Comparison of ENCODE assay signal across 9 cellular contexts in the genomic region with DNA sequence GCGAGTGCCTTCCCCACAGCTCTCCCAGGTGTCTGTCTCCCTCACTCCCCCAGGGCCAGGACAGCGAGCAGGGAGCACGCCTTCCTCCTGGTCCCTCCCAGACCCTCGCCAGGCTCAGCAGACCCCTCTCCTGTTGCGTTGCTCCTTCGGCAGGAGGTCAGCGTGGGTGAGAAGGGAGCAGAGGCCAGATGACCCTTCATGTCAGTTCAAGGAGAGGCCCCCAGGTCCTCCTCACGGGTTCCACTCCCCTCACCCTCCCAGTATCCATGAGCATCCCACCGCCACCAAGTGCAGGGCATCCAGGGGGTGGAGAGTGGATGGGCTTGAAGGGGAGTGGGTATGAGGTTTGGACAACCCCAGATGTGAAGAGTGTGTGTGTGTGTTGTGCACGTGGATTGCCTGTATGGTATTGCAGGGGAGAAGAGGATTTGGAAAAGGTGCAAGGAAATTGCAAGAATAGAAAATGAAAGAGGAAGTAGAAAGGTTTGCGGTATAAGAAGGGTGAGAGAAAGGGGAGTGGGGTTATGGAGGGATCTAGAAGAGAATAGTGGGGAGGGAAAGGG. TPM values are rescaled to one million over a fixed set of nuclear protein-coding genes. Genes with fewer than 3 reads are reported as not detected.
A peak's percentile ranks its signal among the peaks of the same experiment; 100 is the strongest.
DNase-seq lines count a peak whose midpoint lies in the region; ATAC-seq and TF ChIP-seq lines count a peak whose summit lies in the region.
"Had no signal": no experiment of that assay in that cellular context is flagged by ENCODE, and none has a peak within 500 bp of the region (broad histone marks: within the 10 kb centered on the region; RNA-seq: fewer than 3 reads in every experiment).

No MANE protein-coding gene starts in this region.

- no peaks in the 10 kb centered on the region for H3K9me3 Mint-ChIP-seq in activated CD4-positive, alpha-beta T cell treated with anti-CD3 and anti-CD28 coated beads for 36 hours (ENCODE audit: low read depth)

- intact Hi-C loops in activated CD4-positive, alpha-beta T cell treated with anti-CD3 and anti-CD28 coated beads for 36 hours (cut with DNase I, micrococcal nuclease): no loop called here

- peaks cover 10% of the 10 kb centered on the region for H3K4me1 Mint-ChIP-seq in activated CD4-positive, alpha-beta T cell treated with anti-CD3 and anti-CD28 coated beads for 36 hours

- H3K4me1 ChIP-seq in stomach smooth muscle (ENCODE audit: control insufficient read depth, insufficient read depth, low read length): peaks cover 54% of the 10 kb centered on the region

- H3K9ac ChIP-seq in stomach smooth muscle (ENCODE audit: low read length in 2 of 2): no peak overlapping the region

- no peak overlapping the region for H3K4me3 ChIP-seq in fibroblast of the aortic adventitia (ENCODE audit: low read depth, low read length)
- H3K4me3 ChIP-seq in stomach smooth muscle (ENCODE audit: low read length in 2 of 2): no peak overlapping the region

- H3K4me3 Mint-ChIP-seq in activated CD4-positive, alpha-beta T cell treated with anti-CD3 and anti-CD28 coated beads for 36 hours: no peak overlapping the region

- H3K36me3 Mint-ChIP-seq in activated CD4-positive, alpha-beta T cell treated with anti-CD3 and anti-CD28 coated beads for 36 hours (ENCODE audit: low read depth): no peaks in the 10 kb centered on the region

- POLR2A ChIA-PET in activated CD4-positive, alpha-beta T cell treated with anti-CD3 and anti-CD28 coated beads for 36 hours (lab: Charles Lee): interaction anchor here (0.6 kb wide), 1 partner anchor 14 kb away, joined by 3 read pairs; no protein-coding TSS in a partner anchor
- POLR2A ChIA-PET in RWPE1 (lab: Yijun Ruan, JAX; ENCODE audit: low non-redundant PET): no interaction called here

- H3K27ac ChIP-seq in RWPE1 (peak overlapping the region; percentile 26; the same call in 1 of the 2 replicates), stomach smooth muscle (ENCODE audit: low read length) (peak overlapping the region; percentile 53)

- no peaks in the 10 kb centered on the region for H3K9me3 ChIP-seq in stomach smooth muscle (ENCODE audit: control insufficient read depth in 2 of 2, low read length in 2 of 2)

- TF ChIP-seq CTCF in RWPE1 (conservative IDR thresholded peaks at IDR 0.05; ENCODE audit: low read depth) (no peak), fibroblast of the aortic adventitia (IDR thresholded peaks at IDR 0.05; ENCODE audit: insufficient read depth, low read length) (no peak)

- no peaks in the 10 kb centered on the region for H3K27me3 ChIP-seq in stomach smooth muscle (ENCODE audit: control insufficient read depth in 1 of 2, insufficient read depth in 2 of 2, low read length in 2 of 2)

- H3K27ac Mint-ChIP-seq in activated CD4-positive, alpha-beta T cell treated with anti-CD3 and anti-CD28 coated beads for 36 hours: peak overlapping the region; percentile 2

- no peak for DNase-seq in activated CD4-positive, alpha-beta T cell treated with anti-CD3 and anti-CD28 coated beads for 36 hours
- DNase-seq in activated CD4-positive, alpha-beta T cell treated with anti-CD3 and anti-CD28 coated beads, Interleukin-2, amount 50 U/mL, for 4 hours: no peak
- DNase-seq in RWPE1 (ENCODE audit: low spot score) (no peak), fibroblast of the aortic adventitia (ENCODE audit: low read depth) (peak; percentile 55), NCI-H1436 (lab: John Stamatoyannopoulos, UW) (no peak), cerebellum (ENCODE audit: low spot score) (no peak)
- DNase-seq in stimulated activated CD4-positive, alpha-beta T cell treated with anti-CD3 and anti-CD28 coated beads, Interleukin-2, amount 100 ng/mL, for 24 hours: no peak

- CTCF ChIA-PET in activated CD4-positive, alpha-beta T cell treated with anti-CD3 and anti-CD28 coated beads for 36 hours (lab: Charles Lee): interaction anchor here (0.5 to 1.0 kb wide), 3 partner anchors 13 to 66 kb away, joined by 3 to 4 read pairs (median 3); no protein-coding TSS in a partner anchor
- CTCF ChIA-PET in RWPE1 (lab: Yijun Ruan, JAX): no interaction called here

- no peaks in the 10 kb centered on the region for H3K27me3 Mint-ChIP-seq in activated CD4-positive, alpha-beta T cell treated with anti-CD3 and anti-CD28 coated beads for 36 hours

- H3K36me3 ChIP-seq in stomach smooth muscle (ENCODE audit: control insufficient read depth in 2 of 2, insufficient read depth in 2 of 2, low read length in 2 of 2): peaks cover 29 to 30% of the 10 kb centered on the region in 2 donors

- peak; percentile 60 for ATAC-seq in activated CD4-positive, alpha-beta T cell treated with anti-CD3 and anti-CD28 coated beads for 36 hours

RNA-seq across cellular contexts. Expression of a gene that starts 17.7 kb away (rescaled TPM):
- under 1 TPM in 1 of 2 experiments, not detected in 1; 0.26 TPM for total RNA-seq in activated CD4-positive, alpha-beta T cell treated with anti-CD3 and anti-CD28 coated beads for 36 hours
- total RNA-seq in fibroblast of the aortic adventitia (ENCODE audit: low replicate concordance): 0.65 and 0.90 TPM in 2 replicates
- total RNA-seq in cerebellum: not detected
- total RNA-seq: A673 had no signal

RNA-seq across cellular contexts. Expression of a gene that starts 17.9 kb away (rescaled TPM):
- under 1 TPM; 0.55 to 0.70 TPM for total RNA-seq in activated CD4-positive, alpha-beta T cell treated with anti-CD3 and anti-CD28 coated beads for 36 hours
- 2,633 and 16,513 TPM in 2 replicates for total RNA-seq in fibroblast of the aortic adventitia (ENCODE audit: low replicate concordance)
- 61.2 TPM for total RNA-seq in cerebellum

RNA-seq across cellular contexts. Expression of a gene that starts 33.0 kb away (rescaled TPM):
- total RNA-seq in activated CD4-positive, alpha-beta T cell treated with anti-CD3 and anti-CD28 coated beads for 36 hours: 10 to 100 TPM; 61.1 to 64.0 TPM
- total RNA-seq in fibroblast of the aortic adventitia (ENCODE audit: low replicate concordance) (59.3 and 85.4 TPM in 2 replicates), cerebellum (29.1 TPM)

RNA-seq across cellular contexts. Expression of a gene that starts 53.6 kb away (rescaled TPM):
- 1 to 10 TPM in 1 of 2 experiments, under 1 TPM in 1; 0.77 to 1.1 TPM for total RNA-seq in activated CD4-positive, alpha-beta T cell treated with anti-CD3 and anti-CD28 coated beads for 36 hours
- 1.6 and 5.1 TPM in 2 replicates for total RNA-seq in fibroblast of the aortic adventitia (ENCODE audit: low replicate concordance)
- 26.2 TPM for total RNA-seq in cerebellum

Comparison
In these comparisons a context has a peak if more than half of its experiments do, and no peak if none do; other contexts are left out.
1. RNA of a gene that starts 17.9 kb away (total RNA-seq): 2,633 to 16,513 TPM in fibroblast of the aortic adventitia; 61.2 TPM in cerebellum (single experiment) and 0.55 to 0.70 TPM in activated CD4-positive, alpha-beta T cell treated with anti-CD3 and anti-CD28 coated beads for 36 hours; every median in the first group is over 10 times any median in the second.